27 cellular contexts compared by ENCODE assay signal in genomic region chr1:61285371-61285885, GRCh38.
DNase-seq lines count a peak whose midpoint lies in the region; ATAC-seq and TF ChIP-seq lines count a peak whose summit lies in the region.
"Had no signal": no experiment of that assay in that cellular context is flagged by ENCODE, and none has a peak within 500 bp of the region (broad histone marks: within the 10 kb centered on the region; RNA-seq: fewer than 3 reads in every experiment).

No MANE protein-coding gene starts in this region.

- H3K4me1 ChIP-seq in breast epithelium (no peaks in the 10 kb centered on the region), skeletal muscle satellite cell (ENCODE audit: control insufficient read depth, insufficient read depth, low read length) (peaks cover 40% of the 10 kb centered on the region)
- H3K4me1 ChIP-seq: colonic mucosa had no signal

- H3K9ac ChIP-seq in skeletal muscle satellite cell (ENCODE audit: low read depth, low read length), result peak overlapping the region; percentile 49

- no peaks in the 10 kb centered on the region for H3K27me3 Mint-ChIP-seq in glutamatergic neuron (ENCODE audit: unreplicated experiment)
- peaks cover 2% of the 10 kb centered on the region for H3K27me3 Mint-ChIP-seq in activated CD4-positive, alpha-beta T cell treated with anti-CD3 and anti-CD28 coated beads for 36 hours

- H3K9me3 ChIP-seq in breast epithelium, result no peaks in the 10 kb centered on the region
- no peaks in the 10 kb centered on the region for H3K9me3 ChIP-seq in skeletal muscle satellite cell (replicated peaks; ENCODE audit: low read length)
- H3K9me3 ChIP-seq: adrenal gland, colonic mucosa, sigmoid colon, SJCRH30, suprapubic skin had no signal

- TF ChIP-seq POLR2A in breast epithelium (IDR thresholded peaks at IDR 0.05), result no peak

- H3K4me3 ChIP-seq in breast epithelium (no peak overlapping the region), skeletal muscle satellite cell (ENCODE audit: low read length) (no peak overlapping the region)
- H3K4me3 ChIP-seq: adrenal gland, colonic mucosa, K562, lung, sigmoid colon, SJCRH30, suprapubic skin had no signal

- H3K4me3 Mint-ChIP-seq in glutamatergic neuron (ENCODE audit: unreplicated experiment), result no peak overlapping the region
- no peak overlapping the region for H3K4me3 Mint-ChIP-seq in activated CD4-positive, alpha-beta T cell treated with anti-CD3 and anti-CD28 coated beads for 36 hours
- H3K4me3 Mint-ChIP-seq: activated B cell treated with CpG ODN at 0.5 μM for 24 hours; activated naive CD4-positive, alpha-beta T cell treated with anti-CD3 and anti-CD28 coated beads for 36 hours; activated T-cell treated with anti-CD3 and anti-CD28 coated beads, Interleukin-2, amount 50 U/mL, for 72 hours; CD4-positive, CD25-positive, alpha-beta regulatory T cell; neural crest cell; stimulated activated naive B cell treated with anti-CD40 and anti-IgM and Interleukin-4, amounts not matched to agents 10 μg/mL and 1 μg/mL and 100 μg/mL, for 72 hours had no signal

- POLR2A ChIA-PET in activated CD4-positive, alpha-beta T cell treated with anti-CD3 and anti-CD28 coated beads for 36 hours (lab: Charles Lee), result no interaction called here

- TF ChIP-seq CTCF in breast epithelium (IDR thresholded peaks at IDR 0.05), result no peak
- TF ChIP-seq CTCF in glutamatergic neuron (IDR thresholded peaks at IDR 0.05; ENCODE audit: partially characterized antibody, unreplicated experiment), result no peak

- peaks cover 3% of the 10 kb centered on the region for H3K9me3 Mint-ChIP-seq in glutamatergic neuron (ENCODE audit: unreplicated experiment)
- no peaks in the 10 kb centered on the region for H3K9me3 Mint-ChIP-seq in activated CD4-positive, alpha-beta T cell treated with anti-CD3 and anti-CD28 coated beads for 36 hours (ENCODE audit: low read depth)
- H3K9me3 Mint-ChIP-seq: activated B cell treated with CpG ODN at 0.5 μM for 24 hours; activated naive CD4-positive, alpha-beta T cell treated with anti-CD3 and anti-CD28 coated beads for 36 hours; activated T-cell treated with anti-CD3 and anti-CD28 coated beads, Interleukin-2, amount 50 U/mL, for 72 hours; neural crest cell had no signal

- H3K27ac Mint-ChIP-seq in glutamatergic neuron (ENCODE audit: unreplicated experiment), result peak overlapping the region; percentile 68
- H3K27ac Mint-ChIP-seq in activated CD4-positive, alpha-beta T cell treated with anti-CD3 and anti-CD28 coated beads for 36 hours, result no peak overlapping the region
- H3K27ac Mint-ChIP-seq: activated B cell treated with CpG ODN at 0.5 μM for 24 hours; activated naive CD4-positive, alpha-beta T cell treated with anti-CD3 and anti-CD28 coated beads for 36 hours; activated T-cell treated with anti-CD3 and anti-CD28 coated beads, Interleukin-2, amount 50 U/mL, for 72 hours; CD4-positive, CD25-positive, alpha-beta regulatory T cell; progenitor cell of endocrine pancreas; stimulated activated naive B cell treated with anti-CD40 and anti-IgM and Interleukin-4, amounts not matched to agents 10 μg/mL and 1 μg/mL and 100 μg/mL, for 72 hours had no signal

- H3K36me3 ChIP-seq in breast epithelium (no peaks in the 10 kb centered on the region), skeletal muscle satellite cell (ENCODE audit: insufficient read depth, low read length) (no peaks in the 10 kb centered on the region)
- H3K36me3 ChIP-seq: adrenal gland, colonic mucosa, sigmoid colon, suprapubic skin had no signal

- H3K4me2 ChIP-seq in skeletal muscle satellite cell (ENCODE audit: low read length), result peak overlapping the region; percentile 8

- CTCF ChIA-PET in activated CD4-positive, alpha-beta T cell treated with anti-CD3 and anti-CD28 coated beads for 36 hours (lab: Charles Lee), result interaction anchor here (0.7 kb wide), 1 partner anchor 326 kb away, joined by 3 read pairs; no protein-coding TSS in a partner anchor

- peak; percentile 25 for DNase-seq in HCEC 1CT
- no peak for DNase-seq in breast epithelium (ENCODE audit: low spot score in 2 of 2)
- no peak for DNase-seq in glutamatergic neuron
- DNase-seq in activated CD4-positive, alpha-beta T cell treated with anti-CD3 and anti-CD28 coated beads for 36 hours, result no peak
- DNase-seq in NOMO-1 (lab: John Stamatoyannopoulos, UW; ENCODE audit: unreplicated experiment in 2 of 2), result no peak
- no peak for DNase-seq in effector CD4-positive, alpha-beta T cell
- DNase-seq: activated B cell treated with CpG ODN at 0.5 μM for 24 hours; activated naive CD4-positive, alpha-beta T cell treated with anti-CD3 and anti-CD28 coated beads for 36 hours; activated T-cell treated with anti-CD3 and anti-CD28 coated beads, Interleukin-2, amount 50 U/mL, for 72 hours; adrenal gland; CD4-positive, CD25-positive, alpha-beta regulatory T cell; colonic mucosa; kidney glomerular epithelial cell; NCI-H1417 treated with DMSO at 0.1 percent for 48 hours; NCI-H2081; NCI-H226; NCI-H69; sigmoid colon; stimulated activated naive B cell treated with anti-CD40 and anti-IgM and Interleukin-4, amounts not matched to agents 10 μg/mL and 1 μg/mL and 100 μg/mL, for 72 hours had no signal

- ATAC-seq in HG02642 (IDR thresholded peaks at IDR 0.05; ENCODE audit: poor library complexity, unreplicated experiment), result no peak
- no peak for ATAC-seq in activated CD4-positive, alpha-beta T cell treated with anti-CD3 and anti-CD28 coated beads for 36 hours
- ATAC-seq: activated T-cell treated with anti-CD3 and anti-CD28 coated beads, Interleukin-2, amount 50 U/mL, for 72 hours; K562; stimulated activated naive B cell treated with anti-CD40 and anti-IgM and Interleukin-4, amounts not matched to agents 10 μg/mL and 1 μg/mL and 100 μg/mL, for 72 hours had no signal

- peaks cover 34% of the 10 kb centered on the region for H3K4me1 Mint-ChIP-seq in glutamatergic neuron (ENCODE audit: low read depth, unreplicated experiment)
- H3K4me1 Mint-ChIP-seq in activated CD4-positive, alpha-beta T cell treated with anti-CD3 and anti-CD28 coated beads for 36 hours, result peaks cover 5% of the 10 kb centered on the region
- H3K4me1 Mint-ChIP-seq: activated B cell treated with CpG ODN at 0.5 μM for 24 hours; CD4-positive, CD25-positive, alpha-beta regulatory T cell had no signal

- intact Hi-C loops in breast epithelium (cut with DNase I; ENCODE audit: low total_unique reads), result no loop called here
- intact Hi-C loops in activated CD4-positive, alpha-beta T cell treated with anti-CD3 and anti-CD28 coated beads for 36 hours (cut with DNase I, micrococcal nuclease), result no loop called here

- H3K36me3 Mint-ChIP-seq in glutamatergic neuron (ENCODE audit: unreplicated experiment), result no peaks in the 10 kb centered on the region
- H3K36me3 Mint-ChIP-seq in activated CD4-positive, alpha-beta T cell treated with anti-CD3 and anti-CD28 coated beads for 36 hours (ENCODE audit: low read depth), result no peaks in the 10 kb centered on the region
- H3K36me3 Mint-ChIP-seq: CD4-positive, CD25-positive, alpha-beta regulatory T cell; stimulated activated naive B cell treated with anti-CD40 and anti-IgM and Interleukin-4, amounts not matched to agents 10 μg/mL and 1 μg/mL and 100 μg/mL, for 72 hours had no signal

- H3K27me3 ChIP-seq in breast epithelium (no peaks in the 10 kb centered on the region), skeletal muscle satellite cell (ENCODE audit: control insufficient read depth, insufficient read depth, low read length) (no peaks in the 10 kb centered on the region)
- H3K27me3 ChIP-seq: adrenal gland, colonic mucosa, sigmoid colon, SJCRH30, suprapubic skin had no signal

- H3K27ac ChIP-seq in breast epithelium, result peak overlapping the region; percentile 38 to 79
- H3K27ac ChIP-seq: adrenal gland, colonic mucosa, sigmoid colon, SJCRH30, suprapubic skin had no signal
